ENCODE assay signal across 11 cellular contexts in genomic region chr1:223137402-223138100, GRCh38. TPM values are rescaled to one million over a fixed set of nuclear protein-coding genes. Genes with fewer than 3 reads are reported as not detected.
A peak's percentile ranks its signal among the peaks of the same experiment; 100 is the strongest.
DNase-seq lines count a peak whose midpoint lies in the region; ATAC-seq and TF ChIP-seq lines count a peak whose summit lies in the region.
"Had no signal": no experiment of that assay in that cellular context is flagged by ENCODE, and none has a peak within 500 bp of the region (broad histone marks: within the 10 kb centered on the region; RNA-seq: fewer than 3 reads in every experiment).

No MANE protein-coding gene starts in this region.

- H4K20me1 ChIP-seq in OCI-LY7 (ENCODE audit: insufficient read depth, low read length): no peaks in the 10 kb centered on the region

- H3K23ac ChIP-seq in mesenchymal stem cell (ENCODE audit: low read length in 2 of 2): no peak overlapping the region

- no peak overlapping the region for H2BK120ac ChIP-seq in mesenchymal stem cell (ENCODE audit: low read depth, low read length)

- H3K9me3 ChIP-seq in mesenchymal stem cell (ENCODE audit: control insufficient read depth, low read length) (no peaks in the 10 kb centered on the region), OCI-LY7 (ENCODE audit: low read length) (no peaks in the 10 kb centered on the region)

- H2BK12ac ChIP-seq in mesenchymal stem cell (ENCODE audit: low read length in 2 of 2): no peak overlapping the region

- no peak overlapping the region for H3K9ac ChIP-seq in mesenchymal stem cell (ENCODE audit: low read length)

- ATAC-seq in esophagus mucosa: peak; percentile 37
- ATAC-seq in HG02610 (IDR thresholded peaks at IDR 0.05; ENCODE audit: unreplicated experiment): no peak
- ATAC-seq: activated naive CD8-positive, alpha-beta T cell treated with anti-CD3 and anti-CD28 coated beads, Interleukin-2, amount 50 U/mL, for 24 hours had no signal

- no peak for TF ChIP-seq CTCF in NB4 (IDR thresholded peaks at IDR 0.05; ENCODE audit: low read depth, low read length)
- TF ChIP-seq CTCF in coronary artery (IDR thresholded peaks at IDR 0.05): no peak
- TF ChIP-seq CTCF in OCI-LY7 (conservative IDR thresholded peaks at IDR 0.05; ENCODE audit: low read length): no peak

- no peaks in the 10 kb centered on the region for H3K79me2 ChIP-seq in OCI-LY7 (ENCODE audit: insufficient read depth, low read depth, low read length)

- no peak overlapping the region for H3K27ac ChIP-seq in mesenchymal stem cell (ENCODE audit: low read length, poor library complexity, severe bottlenecking)
- peak overlapping the region in 1 of 2 donors; percentile 57 for H3K27ac ChIP-seq in coronary artery
- no peak overlapping the region for H3K27ac ChIP-seq in OCI-LY7 (ENCODE audit: low read depth, low read length, poor library complexity, severe bottlenecking)

- H2BK5ac ChIP-seq in mesenchymal stem cell (ENCODE audit: low read depth, low read length, poor library complexity, severe bottlenecking): no peak overlapping the region

- DNase-seq in AG08395 (ENCODE audit: low spot score): peak; percentile 76
- DNase-seq in NB4 (ENCODE audit: low read depth): peak; percentile 67
- DNase-seq in mesenchymal stem cell: peak; percentile 75
- DNase-seq in coronary artery (ENCODE audit: low spot score): no peak
- DNase-seq in activated CD8-positive, alpha-beta memory T cell treated with anti-CD3 and anti-CD28 coated beads for 24 hours: no peak
- no peak for DNase-seq in OCI-LY7 (ENCODE audit: low spot score)
- DNase-seq: activated naive CD8-positive, alpha-beta T cell treated with anti-CD3 and anti-CD28 coated beads, Interleukin-2, amount 50 U/mL, for 24 hours; NCI-H446 treated with DMSO at 0.1 percent for 48 hours; stimulated activated naive CD4-positive, alpha-beta T cell treated with Interleukin-2 at 50 U/mL for 16 hours had no signal

- H3K18ac ChIP-seq in mesenchymal stem cell (ENCODE audit: low read depth in 1 of 2, low read length in 2 of 2): no peak overlapping the region

- H3K4me1 ChIP-seq in mesenchymal stem cell (ENCODE audit: control insufficient read depth, insufficient read depth, low read depth, low read length) (peaks cover 7% of the 10 kb centered on the region), OCI-LY7 (ENCODE audit: insufficient read depth, low read length, poor library complexity, severe bottlenecking) (no peaks in the 10 kb centered on the region)

- H3K27me3 ChIP-seq in mesenchymal stem cell (ENCODE audit: control insufficient read depth in 1 of 2, insufficient read depth in 1 of 2, low read length in 2 of 2): peaks cover 18 to 48% of the 10 kb centered on the region in 2 experiments

- POLR2A ChIA-PET in OCI-LY7 (lab: Charles Lee): interaction anchor here (0.6 to 0.7 kb wide), 2 partner anchors 44 to 1358 kb away, joined by 4 to 5 read pairs; no protein-coding TSS in a partner anchor

- H3K4ac ChIP-seq in mesenchymal stem cell (ENCODE audit: low read depth in 1 of 2, low read length in 2 of 2): no peak overlapping the region

- H3K4me2 ChIP-seq in mesenchymal stem cell (ENCODE audit: low read length, poor library complexity, severe bottlenecking) (no peak overlapping the region), OCI-LY7 (ENCODE audit: low read length) (no peak overlapping the region)

- no peaks in the 10 kb centered on the region for H3K79me1 ChIP-seq in mesenchymal stem cell (replicated peaks; ENCODE audit: low read length, poor library complexity, severe bottlenecking)

- H4K91ac ChIP-seq in mesenchymal stem cell (ENCODE audit: low read length): no peak overlapping the region

- H4K8ac ChIP-seq in mesenchymal stem cell (ENCODE audit: low read length): no peak overlapping the region

- H2BK15ac ChIP-seq in mesenchymal stem cell (ENCODE audit: low read depth, poor library complexity, severe bottlenecking): no peak overlapping the region

- H2AK5ac ChIP-seq in mesenchymal stem cell (ENCODE audit: low read length, severe bottlenecking): no peak overlapping the region

- intact Hi-C loops in OCI-LY7 (cut with micrococcal nuclease; ENCODE audit: unreplicated experiment): no loop called here

- H3K36me3 ChIP-seq in mesenchymal stem cell (ENCODE audit: control insufficient read depth in 1 of 2, insufficient read depth in 2 of 2, low read depth in 1 of 2, low read length in 2 of 2) (no peaks in the 10 kb centered on the region), OCI-LY7 (ENCODE audit: insufficient read depth, low read length) (no peaks in the 10 kb centered on the region)

- H3K4me3 ChIP-seq in NB4 (ENCODE audit: low read depth, low read length): no peak overlapping the region
- H3K4me3 ChIP-seq in mesenchymal stem cell (ENCODE audit: insufficient read depth in 1 of 2, low read depth in 1 of 2, low read length in 2 of 2): no peak overlapping the region
- H3K4me3 ChIP-seq in coronary artery: no peak overlapping the region
- no peak overlapping the region for H3K4me3 ChIP-seq in OCI-LY7 (ENCODE audit: low read depth, low read length, poor library complexity, severe bottlenecking)

- CTCF ChIA-PET in OCI-LY7 (lab: Charles Lee; ENCODE audit: unreplicated experiment): no interaction called here

- H3K9me2 ChIP-seq in OCI-LY7 (ENCODE audit: insufficient read depth, low read length): no peaks in the 10 kb centered on the region

- no TSS peak for BruUV-seq in OCI-LY7 (replicated peaks; lab: Mats Ljungman, UMichigan)

- H3K14ac ChIP-seq in mesenchymal stem cell (ENCODE audit: low read length in 2 of 2): no peak overlapping the region

- 93% methylated on average over 2 of the region's 2 CpGs for WGBS in mesenchymal stem cell

- H2AFZ ChIP-seq in mesenchymal stem cell (ENCODE audit: low read depth, low read length) (no peak overlapping the region), OCI-LY7 (ENCODE audit: low read length) (no peak overlapping the region)

- no peak for TF ChIP-seq POLR2A in NB4 (IDR thresholded peaks at IDR 0.05; ENCODE audit: extremely low read depth, insufficient read length)

RNA-seq across cellular contexts. Expression of gene TLR5, which starts 5.5 kb away (rescaled TPM):
- total RNA-seq in esophagus mucosa (11.1 TPM), OCI-LY7 (2022) (not detected in 2 replicates)
- 0.12 TPM for polyA plus RNA-seq in mesenchymal stem cell (2013, experiment 1 of 2)
- 0.16 TPM for polyA plus RNA-seq in mesenchymal stem cell (2013, experiment 2 of 2)
- total RNA-seq in OCI-LY7 (2014; rRNA removed; shearing (Covaris generic)): not detected in 2 replicates

Comparison
In these comparisons a context has a peak if more than half of its experiments do, and no peak if none do; other contexts are left out.
1. DNase-seq: peak in AG08395 (single experiment), NB4 (single experiment) and mesenchymal stem cell (single experiment); none in coronary artery (single experiment), activated CD8-positive, alpha-beta memory T cell treated with anti-CD3 and anti-CD28 coated beads for 24 hours (single experiment) and OCI-LY7 (single experiment).
2. RNA of gene TLR5, which starts 5.5 kb away (total RNA-seq): 11.1 TPM in esophagus mucosa (single experiment); not detected in OCI-LY7; every median in the first group is over 10 times any median in the second.